ENCODE assay signal across 8 cellular contexts in the genomic region with DNA sequence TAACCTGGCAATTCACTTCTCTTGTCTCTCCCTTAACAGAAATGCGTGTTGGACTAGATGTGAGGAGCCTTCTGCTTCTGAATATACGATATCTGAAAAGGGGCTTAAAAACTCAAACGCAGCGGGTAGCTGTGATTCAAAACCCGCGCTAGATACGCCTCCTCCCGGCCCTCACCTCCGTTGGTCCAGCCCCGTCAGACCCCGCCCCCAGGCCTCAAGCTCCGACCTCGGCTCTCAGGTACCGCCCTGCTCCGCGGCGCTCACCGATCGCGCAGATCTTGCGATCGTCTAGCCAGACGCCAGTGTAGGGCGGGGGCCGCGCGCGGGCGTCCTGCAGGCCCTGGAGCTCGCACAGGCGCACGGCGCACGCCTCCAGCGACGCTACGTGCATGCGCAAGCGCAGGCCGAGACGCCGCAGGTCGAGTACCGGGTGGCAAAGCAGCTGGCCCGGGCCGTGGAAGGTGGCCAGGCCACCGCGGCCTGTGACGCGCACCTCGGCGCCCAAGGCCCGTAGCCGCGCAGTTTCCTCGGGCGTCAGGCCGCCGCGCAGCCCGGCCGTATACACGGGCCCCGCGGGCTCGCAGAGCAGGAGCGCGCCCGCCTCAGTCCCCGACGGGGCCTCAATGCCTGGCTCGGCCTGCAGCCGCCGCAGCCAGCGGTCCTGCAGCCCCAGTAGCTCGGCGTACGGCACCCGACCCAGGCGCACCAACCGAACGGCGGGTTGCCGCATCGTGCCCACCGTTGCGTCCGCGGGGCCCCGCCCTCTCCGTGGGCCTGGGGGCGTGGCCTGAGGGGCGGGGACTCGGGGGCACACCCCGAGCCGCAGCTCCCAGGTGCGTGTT. TPM values are rescaled to one million over a fixed set of nuclear protein-coding genes. Genes with fewer than 3 reads are reported as not detected.
A peak's percentile ranks its signal among the peaks of the same experiment; 100 is the strongest.
DNase-seq lines count a peak whose midpoint lies in the region; ATAC-seq and TF ChIP-seq lines count a peak whose summit lies in the region.

A gene (minus strand): TSS at position 751 of the 842 bp plus-strand sequence. CDS start 21 bp downstream, at position 730.

- peak within 1 kb of the TSS; percentile 85 for H3K4me3 Mint-ChIP-seq in endothelial cell (ENCODE audit: unreplicated experiment)

- peak; percentile 93 for DNase-seq in Caki2 (ENCODE audit: low read depth)
- DNase-seq in HUDEP-2 (lab: John Stamatoyannopoulos, UW; ENCODE audit: unreplicated experiment in 76 of 76), result peak in 74 of 76 experiments; percentile 28 to 95 (median 90)
- DNase-seq in NOMO-1 treated with dmso at 0.1 percent for 144 hours (lab: John Stamatoyannopoulos, UW; ENCODE audit: unreplicated experiment), result peak; percentile 98
- DNase-seq in activated CD8-positive, alpha-beta memory T cell treated with anti-CD3 and anti-CD28 coated beads, Interleukin-2, amount 50 U/mL, for 24 hours (ENCODE audit: extremely low read depth), result peak; percentile 91
- DNase-seq in endothelial cell (ENCODE audit: low spot score), result peak; percentile 90
- peak; percentile 89 for DNase-seq in stimulated activated CD8-positive, alpha-beta memory T cell treated with anti-CD3 and anti-CD28 coated beads, Interleukin-15, amount 100 ng/mL, for 24 hours (ENCODE audit: low read depth)

- H3K9me3 ChIP-seq in mesodermal cell (ENCODE audit: control insufficient read depth, low read length), result no peaks in the 10 kb centered on the region

- peak; percentile 97 for ATAC-seq in GM21390 (IDR thresholded peaks at IDR 0.05; ENCODE audit: unreplicated experiment)

- no peaks in the 10 kb centered on the region for H3K9me3 Mint-ChIP-seq in endothelial cell (ENCODE audit: unreplicated experiment)

- H3K36me3 Mint-ChIP-seq in endothelial cell (ENCODE audit: low read depth, unreplicated experiment), result no peaks in the 10 kb centered on the region

- peak within 1 kb of the TSS; percentile 73 for H3K4me3 ChIP-seq in mesodermal cell (ENCODE audit: extremely low read depth, insufficient read depth, low read length, poor library complexity, severe bottlenecking)

- peaks cover 26% of the 10 kb centered on the region for H3K4me1 Mint-ChIP-seq in endothelial cell (ENCODE audit: unreplicated experiment)

- H3K4me1 ChIP-seq in mesodermal cell (ENCODE audit: control insufficient read depth, insufficient read depth, low read length, poor library complexity, severe bottlenecking), result peaks cover 10% of the 10 kb centered on the region

- peak within 1 kb of the TSS; percentile 67 for H3K27ac Mint-ChIP-seq in endothelial cell (ENCODE audit: unreplicated experiment)

- 0% methylated on average over 59 to 85 of the region's 97 CpGs for WGBS in mesodermal cell (ENCODE audit: insufficient coverage in 2 of 2), 2 experiments

- H3K27ac ChIP-seq in mesodermal cell (ENCODE audit: low read depth, low read length, severe bottlenecking), result peak within 1 kb of the TSS; percentile 92

- H3K36me3 ChIP-seq in mesodermal cell (ENCODE audit: control insufficient read depth, insufficient read depth, low read length), result no peaks in the 10 kb centered on the region

- in situ Hi-C loops in Caki2 (cut with HindIII; ENCODE audit: low pct_unique_long_range_greater_than_20kb, low sequenced_read_pairs), result no loop called here

- no peaks in the 10 kb centered on the region for H3K27me3 Mint-ChIP-seq in endothelial cell (ENCODE audit: unreplicated experiment)

- TF ChIP-seq CTCF in endothelial cell (IDR thresholded peaks at IDR 0.05; ENCODE audit: unreplicated experiment), result no peak

RNA-seq across cellular contexts. Expression of the gene that starts here (rescaled TPM):
- 5.0 and 8.0 TPM in 2 replicates for total RNA-seq in Caki2 (2014; rRNA removed; shearing (Covaris generic); ENCODE audit: low replicate concordance)
- 6.5 TPM for total RNA-seq in endothelial cell (ENCODE audit: unreplicated experiment)
- polyA plus RNA-seq in mesodermal cell (2013, experiment 1 of 2), result 5.2 TPM
- 5.2 TPM for polyA plus RNA-seq in mesodermal cell (2013, experiment 2 of 2)

Comparison
In these comparisons a context has a peak if more than half of its experiments do, and no peak if none do; other contexts are left out.
1. Peak in every context shown above with its lines: DNase-seq, ATAC-seq, H3K4me3 ChIP-seq and H3K27ac ChIP-seq.